13 cellular contexts compared by ENCODE assay signal in genomic region chr11:128365044-128365443, GRCh38.
DNase-seq lines count a peak whose midpoint lies in the region; FAIRE-seq and TF ChIP-seq lines count a peak whose summit lies in the region.
"Had no signal": no experiment of that assay in that cellular context is flagged by ENCODE, and none has a peak within 500 bp of the region (broad histone marks: within the 10 kb centered on the region; RNA-seq: fewer than 3 reads in every experiment).

No MANE protein-coding gene starts in this region.

- TF ChIP-seq CTCF in epithelial cell of esophagus (IDR thresholded peaks at IDR 0.05; ENCODE audit: insufficient read depth, low read depth, low read length, missing control alignments) (no peak), glutamatergic neuron (IDR thresholded peaks at IDR 0.05; ENCODE audit: partially characterized antibody, unreplicated experiment) (no peak)

- H3K4me3 Mint-ChIP-seq in activated CD4-positive, alpha-beta T cell treated with anti-CD3 and anti-CD28 coated beads, Interleukin-2, amount 10 ng/mL, durations not matched to agents 7 days and 5 days: no peak overlapping the region
- H3K4me3 Mint-ChIP-seq in glutamatergic neuron (ENCODE audit: unreplicated experiment): no peak overlapping the region
- H3K4me3 Mint-ChIP-seq: WTC11 had no signal

- peaks cover 2% of the 10 kb centered on the region for H3K36me3 Mint-ChIP-seq in activated CD4-positive, alpha-beta T cell treated with anti-CD3 and anti-CD28 coated beads, Interleukin-2, amount 10 ng/mL, durations not matched to agents 7 days and 5 days (ENCODE audit: low read depth)
- no peaks in the 10 kb centered on the region for H3K36me3 Mint-ChIP-seq in glutamatergic neuron (ENCODE audit: unreplicated experiment)
- H3K36me3 Mint-ChIP-seq: WTC11 had no signal

- CTCF ChIA-PET in activated CD4-positive, alpha-beta T cell treated with anti-CD3 and anti-CD28 coated beads, Interleukin-2, amount 10 ng/mL, durations not matched to agents 7 days and 5 days (lab: Charles Lee): no interaction called here

- no peaks in the 10 kb centered on the region for H3K27me3 Mint-ChIP-seq in activated CD4-positive, alpha-beta T cell treated with anti-CD3 and anti-CD28 coated beads, Interleukin-2, amount 10 ng/mL, durations not matched to agents 7 days and 5 days
- peaks cover 3% of the 10 kb centered on the region for H3K27me3 Mint-ChIP-seq in glutamatergic neuron (ENCODE audit: unreplicated experiment)

- no peak for FAIRE-seq in RCC 7860 (lab: Jason Lieb, UNC)
- FAIRE-seq: islet of Langerhans had no signal

- H3K27ac Mint-ChIP-seq in activated CD4-positive, alpha-beta T cell treated with anti-CD3 and anti-CD28 coated beads, Interleukin-2, amount 10 ng/mL, durations not matched to agents 7 days and 5 days: no peak overlapping the region
- H3K27ac Mint-ChIP-seq in glutamatergic neuron (ENCODE audit: unreplicated experiment): no peak overlapping the region
- H3K27ac Mint-ChIP-seq: WTC11 had no signal

- DNase-seq in activated CD4-positive, alpha-beta T cell treated with anti-CD3 and anti-CD28 coated beads, Interleukin-2, amount 10 ng/mL, durations not matched to agents 7 days and 5 days: peak; percentile 44
- no peak for DNase-seq in activated CD4-positive, alpha-beta T cell treated with anti-CD3 and anti-CD28 coated beads for 48 hours
- DNase-seq in RCC 7860 (ENCODE audit: low spot score) (peak; percentile 24), epithelial cell of esophagus (ENCODE audit: low read depth) (peak; percentile 76), renal cortical epithelial cell (ENCODE audit: low read depth) (peak; percentile 56), hippocampal formation (lab: John Stamatoyannopoulos, UW) (no peak), DMS114 treated with DMSO at 0.1 percent for 48 hours (lab: John Stamatoyannopoulos, UW; ENCODE audit: unreplicated experiment) (no peak), glutamatergic neuron (no peak)
- DNase-seq: body of pancreas, NCI-H2107, right lobe of liver had no signal

- no peak overlapping the region for H3K4me3 ChIP-seq in epithelial cell of esophagus (ENCODE audit: low read length)
- H3K4me3 ChIP-seq: body of pancreas, right lobe of liver had no signal

- POLR2A ChIA-PET in activated CD4-positive, alpha-beta T cell treated with anti-CD3 and anti-CD28 coated beads, Interleukin-2, amount 10 ng/mL, durations not matched to agents 7 days and 5 days (lab: Charles Lee): no interaction called here

- H3K4me1 Mint-ChIP-seq in activated CD4-positive, alpha-beta T cell treated with anti-CD3 and anti-CD28 coated beads, Interleukin-2, amount 10 ng/mL, durations not matched to agents 7 days and 5 days: peaks cover 16% of the 10 kb centered on the region
- H3K4me1 Mint-ChIP-seq in glutamatergic neuron (ENCODE audit: low read depth, unreplicated experiment): peaks cover 27% of the 10 kb centered on the region

- H3K9me3 Mint-ChIP-seq in activated CD4-positive, alpha-beta T cell treated with anti-CD3 and anti-CD28 coated beads, Interleukin-2, amount 10 ng/mL, durations not matched to agents 7 days and 5 days: peaks cover 8% of the 10 kb centered on the region
- peaks cover 3% of the 10 kb centered on the region for H3K9me3 Mint-ChIP-seq in glutamatergic neuron (ENCODE audit: unreplicated experiment)
- H3K9me3 Mint-ChIP-seq: WTC11 had no signal

Comparison
In these comparisons a context has a peak if more than half of its experiments do, and no peak if none do; other contexts are left out.
1. DNase-seq: peak in activated CD4-positive, alpha-beta T cell treated with anti-CD3 and anti-CD28 coated beads, Interleukin-2, amount 10 ng/mL, durations not matched to agents 7 days and 5 days (single experiment), RCC 7860 (single experiment), epithelial cell of esophagus (single experiment) and renal cortical epithelial cell (single experiment); none in activated CD4-positive, alpha-beta T cell treated with anti-CD3 and anti-CD28 coated beads for 48 hours (single experiment), hippocampal formation (0 of 2), DMS114 treated with DMSO at 0.1 percent for 48 hours (single experiment) and glutamatergic neuron (single experiment).